Comparison of ENCODE assay signal across 3 cellular contexts in genomic region chr6:38586992-38587391, GRCh38.
"Had no signal": no experiment of that assay in that cellular context is flagged by ENCODE, and none has a peak within 500 bp of the region (broad histone marks: within the 10 kb centered on the region; RNA-seq: fewer than 3 reads in every experiment).

No MANE protein-coding gene starts in this region.

- ATAC-seq: GM12878 had no signal

- DNase-seq: GDM1, GF-D8 had no signal

- H3K4me3 ChIP-seq: GM12878 had no signal
